ENCODE assay signal across 22 cellular contexts in genomic region chr18:51123481-51123880, GRCh38.
DNase-seq lines count a peak whose midpoint lies in the region; ATAC-seq and TF ChIP-seq lines count a peak whose summit lies in the region.
"Had no signal": no experiment of that assay in that cellular context is flagged by ENCODE, and none has a peak within 500 bp of the region (broad histone marks: within the 10 kb centered on the region; RNA-seq: fewer than 3 reads in every experiment).

No MANE protein-coding gene starts in this region.

- DNase-seq in activated CD8-positive, alpha-beta memory T cell treated with anti-CD3 and anti-CD28 coated beads for 24 hours, result peak; percentile 40
- DNase-seq in activated CD8-positive, alpha-beta memory T cell treated with anti-CD3 and anti-CD28 coated beads, Interleukin-2, amount 50 U/mL, for 48 hours, result no peak
- DNase-seq in right atrium auricular region (ENCODE audit: low spot score), result peak; percentile 9
- DNase-seq in left ventricle myocardium superior, result no peak
- peak; percentile 59 for DNase-seq in osteocyte (ENCODE audit: extremely low spot score, unreplicated experiment)
- DNase-seq: AML-193; Caco-2; Calu3; CD4-positive, alpha-beta T cell; DMS53; DMS79; DND-41; EL; GDM1 had no signal

- TF ChIP-seq CTCF in right atrium auricular region (IDR thresholded peaks at IDR 0.05), result no peak
- no peak for TF ChIP-seq CTCF in osteocyte (IDR thresholded peaks at IDR 0.05)

- no peaks in the 10 kb centered on the region for H3K9me3 ChIP-seq in right atrium auricular region
- H3K9me3 ChIP-seq: A549, Caco-2 had no signal

- no peak overlapping the region for H3K4me3 ChIP-seq in right atrium auricular region
- H3K4me3 ChIP-seq: A549; BLaER1 treated with 17β-estradiol and CSF1 and Interleukin-3, amounts not matched to agents 10 nM and 100 nM; GM12878 had no signal

- H3K4me1 Mint-ChIP-seq in osteocyte (ENCODE audit: unreplicated experiment), result no peaks in the 10 kb centered on the region
- H3K4me1 Mint-ChIP-seq: B cell had no signal

- H3K27me3 ChIP-seq in right atrium auricular region, result no peaks in the 10 kb centered on the region
- H3K27me3 ChIP-seq: BLaER1 treated with 17β-estradiol and CSF1 and Interleukin-3, amounts not matched to agents 10 nM and 100 nM had no signal

- H3K4me1 ChIP-seq in right atrium auricular region, result no peaks in the 10 kb centered on the region
- H3K4me1 ChIP-seq: A549, Caco-2 had no signal

- no peaks in the 10 kb centered on the region for H3K36me3 ChIP-seq in right atrium auricular region
- H3K36me3 ChIP-seq: BLaER1 treated with 17β-estradiol and CSF1 and Interleukin-3, amounts not matched to agents 10 nM and 100 nM had no signal

- intact Hi-C loops in left ventricle myocardium superior (cut with micrococcal nuclease), result no loop called here

- no peak overlapping the region for H3K27ac ChIP-seq in right atrium auricular region
- H3K27ac ChIP-seq: 22Rv1; A549; BLaER1 treated with 17β-estradiol and CSF1 and Interleukin-3, amounts not matched to agents 10 nM and 100 nM; C4-2B had no signal

- H3K9me3 Mint-ChIP-seq in osteocyte (ENCODE audit: unreplicated experiment), result no peaks in the 10 kb centered on the region
- H3K9me3 Mint-ChIP-seq: CD4-positive, alpha-beta T cell; CD8-positive, alpha-beta T cell had no signal

- no peak overlapping the region for H3K4me3 Mint-ChIP-seq in osteocyte (ENCODE audit: unreplicated experiment)
- H3K4me3 Mint-ChIP-seq: B cell; CD4-positive, alpha-beta T cell; CD8-positive, alpha-beta T cell had no signal

- H3K36me3 Mint-ChIP-seq in osteocyte (ENCODE audit: unreplicated experiment), result no peaks in the 10 kb centered on the region
- H3K36me3 Mint-ChIP-seq: CD8-positive, alpha-beta T cell had no signal

- no peaks in the 10 kb centered on the region for H3K27me3 Mint-ChIP-seq in osteocyte (ENCODE audit: unreplicated experiment)
- H3K27me3 Mint-ChIP-seq: B cell; CD4-positive, alpha-beta T cell had no signal

- H3K27ac Mint-ChIP-seq in osteocyte (ENCODE audit: unreplicated experiment), result no peak overlapping the region
- H3K27ac Mint-ChIP-seq: B cell; CD4-positive, alpha-beta T cell; CD8-positive, alpha-beta T cell had no signal

- ATAC-seq in left ventricle myocardium superior (no peak), GM21367 (IDR thresholded peaks at IDR 0.05; ENCODE audit: unreplicated experiment) (no peak)
- ATAC-seq: A549; CD8-positive, alpha-beta T cell; GM12878 had no signal

Comparison
In these comparisons a context has a peak if more than half of its experiments do, and no peak if none do; other contexts are left out.
1. DNase-seq: peak in activated CD8-positive, alpha-beta memory T cell treated with anti-CD3 and anti-CD28 coated beads for 24 hours (single experiment), right atrium auricular region (single experiment) and osteocyte (single experiment); none in activated CD8-positive, alpha-beta memory T cell treated with anti-CD3 and anti-CD28 coated beads, Interleukin-2, amount 50 U/mL, for 48 hours (single experiment) and left ventricle myocardium superior (single experiment).